In the genomic region with DNA sequence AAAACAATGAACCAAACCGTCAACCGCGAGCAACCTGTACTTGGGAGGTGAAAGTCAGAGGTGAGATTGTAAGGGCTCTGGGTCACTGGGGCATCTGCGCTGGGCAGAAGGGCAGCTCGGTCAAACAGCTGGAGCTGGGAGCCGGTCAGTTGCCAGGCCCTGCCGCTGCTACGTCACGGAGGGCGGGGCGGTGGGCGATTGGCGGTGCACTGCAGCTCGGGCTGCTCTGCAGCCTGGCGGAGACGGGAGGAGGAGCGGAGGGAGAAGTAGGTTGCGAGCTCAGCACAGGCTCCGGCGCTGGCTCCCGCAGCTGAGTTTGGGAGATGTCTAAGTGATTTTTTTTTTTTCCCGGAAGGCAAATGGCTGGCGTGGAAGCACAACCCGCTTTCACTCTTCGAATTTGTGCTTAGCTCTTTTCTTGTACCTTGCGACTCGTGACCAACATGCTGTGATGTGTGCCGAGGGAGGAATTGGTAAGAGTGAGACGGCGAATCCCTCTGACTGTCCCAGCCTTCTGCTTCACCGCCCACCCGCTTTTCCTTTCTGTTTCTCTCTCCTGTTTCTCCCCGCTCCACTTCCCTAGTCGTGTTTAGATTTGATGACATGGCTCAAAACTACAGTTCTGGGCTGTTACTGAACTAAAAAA, we compare ENCODE assay signal across 1 cellular context.
A peak's percentile ranks its signal among the peaks of the same experiment; 100 is the strongest.
TF ChIP-seq lines count a peak whose summit lies in the region.

A gene (plus strand): TSS at position 229 of the 646 bp plus-strand sequence. CDS start 27,266 bp downstream, outside the sequence.

TF ChIP-seq in HepG2, 621 proteins besides CTCF, POLR2A, EP300 and RAD21 (continued from another document and continues in another):
- no peak; the same call in 1 of the 2 replicates for TF ChIP-seq BCL6 (CRISPR knock-in tag; IDR thresholded peaks at IDR 0.05)
- TF ChIP-seq, protein P1, sequence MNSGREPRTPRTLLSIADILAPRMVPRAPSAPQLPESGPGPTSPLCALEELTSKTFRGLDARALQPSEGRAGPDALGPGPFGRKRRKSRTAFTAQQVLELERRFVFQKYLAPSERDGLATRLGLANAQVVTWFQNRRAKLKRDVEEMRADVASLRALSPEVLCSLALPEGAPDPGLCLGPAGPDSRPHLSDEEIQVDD (CRISPR knock-in tag; IDR thresholded peaks at IDR 0.05; ENCODE audit: borderline replicate concordance), result no peak
- TF ChIP-seq, protein P2, sequence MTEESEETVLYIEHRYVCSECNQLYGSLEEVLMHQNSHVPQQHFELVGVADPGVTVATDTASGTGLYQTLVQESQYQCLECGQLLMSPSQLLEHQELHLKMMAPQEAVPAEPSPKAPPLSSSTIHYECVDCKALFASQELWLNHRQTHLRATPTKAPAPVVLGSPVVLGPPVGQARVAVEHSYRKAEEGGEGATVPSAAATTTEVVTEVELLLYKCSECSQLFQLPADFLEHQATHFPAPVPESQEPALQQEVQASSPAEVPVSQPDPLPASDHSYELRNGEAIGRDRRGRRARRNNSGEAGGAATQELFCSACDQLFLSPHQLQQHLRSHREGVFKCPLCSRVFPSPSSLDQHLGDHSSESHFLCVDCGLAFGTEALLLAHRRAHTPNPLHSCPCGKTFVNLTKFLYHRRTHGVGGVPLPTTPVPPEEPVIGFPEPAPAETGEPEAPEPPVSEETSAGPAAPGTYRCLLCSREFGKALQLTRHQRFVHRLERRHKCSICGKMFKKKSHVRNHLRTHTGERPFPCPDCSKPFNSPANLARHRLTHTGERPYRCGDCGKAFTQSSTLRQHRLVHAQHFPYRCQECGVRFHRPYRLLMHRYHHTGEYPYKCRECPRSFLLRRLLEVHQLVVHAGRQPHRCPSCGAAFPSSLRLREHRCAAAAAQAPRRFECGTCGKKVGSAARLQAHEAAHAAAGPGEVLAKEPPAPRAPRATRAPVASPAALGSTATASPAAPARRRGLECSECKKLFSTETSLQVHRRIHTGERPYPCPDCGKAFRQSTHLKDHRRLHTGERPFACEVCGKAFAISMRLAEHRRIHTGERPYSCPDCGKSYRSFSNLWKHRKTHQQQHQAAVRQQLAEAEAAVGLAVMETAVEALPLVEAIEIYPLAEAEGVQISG (CRISPR knock-in tag; IDR thresholded peaks at IDR 0.05), result peak; percentile 71; the same call in 1 of the 2 replicates
- no peak for TF ChIP-seq CENPX (CRISPR knock-in tag; IDR thresholded peaks at IDR 0.05)
- TF ChIP-seq, protein P3, sequence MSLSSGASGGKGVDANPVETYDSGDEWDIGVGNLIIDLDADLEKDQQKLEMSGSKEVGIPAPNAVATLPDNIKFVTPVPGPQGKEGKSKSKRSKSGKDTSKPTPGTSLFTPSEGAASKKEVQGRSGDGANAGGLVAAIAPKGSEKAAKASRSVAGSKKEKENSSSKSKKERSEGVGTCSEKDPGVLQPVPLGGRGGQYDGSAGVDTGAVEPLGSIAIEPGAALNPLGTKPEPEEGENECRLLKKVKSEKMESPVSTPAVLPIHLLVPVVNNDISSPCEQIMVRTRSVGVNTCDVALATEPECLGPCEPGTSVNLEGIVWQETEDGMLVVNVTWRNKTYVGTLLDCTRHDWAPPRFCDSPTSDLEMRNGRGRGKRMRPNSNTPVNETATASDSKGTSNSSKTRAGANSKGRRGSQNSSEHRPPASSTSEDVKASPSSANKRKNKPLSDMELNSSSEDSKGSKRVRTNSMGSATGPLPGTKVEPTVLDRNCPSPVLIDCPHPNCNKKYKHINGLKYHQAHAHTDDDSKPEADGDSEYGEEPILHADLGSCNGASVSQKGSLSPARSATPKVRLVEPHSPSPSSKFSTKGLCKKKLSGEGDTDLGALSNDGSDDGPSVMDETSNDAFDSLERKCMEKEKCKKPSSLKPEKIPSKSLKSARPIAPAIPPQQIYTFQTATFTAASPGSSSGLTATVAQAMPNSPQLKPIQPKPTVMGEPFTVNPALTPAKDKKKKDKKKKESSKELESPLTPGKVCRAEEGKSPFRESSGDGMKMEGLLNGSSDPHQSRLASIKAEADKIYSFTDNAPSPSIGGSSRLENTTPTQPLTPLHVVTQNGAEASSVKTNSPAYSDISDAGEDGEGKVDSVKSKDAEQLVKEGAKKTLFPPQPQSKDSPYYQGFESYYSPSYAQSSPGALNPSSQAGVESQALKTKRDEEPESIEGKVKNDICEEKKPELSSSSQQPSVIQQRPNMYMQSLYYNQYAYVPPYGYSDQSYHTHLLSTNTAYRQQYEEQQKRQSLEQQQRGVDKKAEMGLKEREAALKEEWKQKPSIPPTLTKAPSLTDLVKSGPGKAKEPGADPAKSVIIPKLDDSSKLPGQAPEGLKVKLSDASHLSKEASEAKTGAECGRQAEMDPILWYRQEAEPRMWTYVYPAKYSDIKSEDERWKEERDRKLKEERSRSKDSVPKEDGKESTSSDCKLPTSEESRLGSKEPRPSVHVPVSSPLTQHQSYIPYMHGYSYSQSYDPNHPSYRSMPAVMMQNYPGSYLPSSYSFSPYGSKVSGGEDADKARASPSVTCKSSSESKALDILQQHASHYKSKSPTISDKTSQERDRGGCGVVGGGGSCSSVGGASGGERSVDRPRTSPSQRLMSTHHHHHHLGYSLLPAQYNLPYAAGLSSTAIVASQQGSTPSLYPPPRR (CRISPR knock-in tag; IDR thresholded peaks at IDR 0.05; ENCODE audit: borderline replicate concordance), result no peak
- peak; percentile 71; the same call in 1 of the 2 replicates for TF ChIP-seq HDAC2 (CRISPR knock-in tag; IDR thresholded peaks at IDR 0.05)
- no peak for TF ChIP-seq ZFP41 (CRISPR knock-in tag; IDR thresholded peaks at IDR 0.05; ENCODE audit: borderline replicate concordance)
- TF ChIP-seq, protein P4, sequence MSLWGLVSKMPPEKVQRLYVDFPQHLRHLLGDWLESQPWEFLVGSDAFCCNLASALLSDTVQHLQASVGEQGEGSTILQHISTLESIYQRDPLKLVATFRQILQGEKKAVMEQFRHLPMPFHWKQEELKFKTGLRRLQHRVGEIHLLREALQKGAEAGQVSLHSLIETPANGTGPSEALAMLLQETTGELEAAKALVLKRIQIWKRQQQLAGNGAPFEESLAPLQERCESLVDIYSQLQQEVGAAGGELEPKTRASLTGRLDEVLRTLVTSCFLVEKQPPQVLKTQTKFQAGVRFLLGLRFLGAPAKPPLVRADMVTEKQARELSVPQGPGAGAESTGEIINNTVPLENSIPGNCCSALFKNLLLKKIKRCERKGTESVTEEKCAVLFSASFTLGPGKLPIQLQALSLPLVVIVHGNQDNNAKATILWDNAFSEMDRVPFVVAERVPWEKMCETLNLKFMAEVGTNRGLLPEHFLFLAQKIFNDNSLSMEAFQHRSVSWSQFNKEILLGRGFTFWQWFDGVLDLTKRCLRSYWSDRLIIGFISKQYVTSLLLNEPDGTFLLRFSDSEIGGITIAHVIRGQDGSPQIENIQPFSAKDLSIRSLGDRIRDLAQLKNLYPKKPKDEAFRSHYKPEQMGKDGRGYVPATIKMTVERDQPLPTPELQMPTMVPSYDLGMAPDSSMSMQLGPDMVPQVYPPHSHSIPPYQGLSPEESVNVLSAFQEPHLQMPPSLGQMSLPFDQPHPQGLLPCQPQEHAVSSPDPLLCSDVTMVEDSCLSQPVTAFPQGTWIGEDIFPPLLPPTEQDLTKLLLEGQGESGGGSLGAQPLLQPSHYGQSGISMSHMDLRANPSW (CRISPR knock-in tag; IDR thresholded peaks at IDR 0.05; ENCODE audit: borderline replicate concordance), result no peak
- TF ChIP-seq, protein P5, sequence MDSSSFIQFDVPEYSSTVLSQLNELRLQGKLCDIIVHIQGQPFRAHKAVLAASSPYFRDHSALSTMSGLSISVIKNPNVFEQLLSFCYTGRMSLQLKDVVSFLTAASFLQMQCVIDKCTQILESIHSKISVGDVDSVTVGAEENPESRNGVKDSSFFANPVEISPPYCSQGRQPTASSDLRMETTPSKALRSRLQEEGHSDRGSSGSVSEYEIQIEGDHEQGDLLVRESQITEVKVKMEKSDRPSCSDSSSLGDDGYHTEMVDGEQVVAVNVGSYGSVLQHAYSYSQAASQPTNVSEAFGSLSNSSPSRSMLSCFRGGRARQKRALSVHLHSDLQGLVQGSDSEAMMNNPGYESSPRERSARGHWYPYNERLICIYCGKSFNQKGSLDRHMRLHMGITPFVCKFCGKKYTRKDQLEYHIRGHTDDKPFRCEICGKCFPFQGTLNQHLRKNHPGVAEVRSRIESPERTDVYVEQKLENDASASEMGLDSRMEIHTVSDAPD (CRISPR knock-in tag; IDR thresholded peaks at IDR 0.05), result no peak
- no peak for TF ChIP-seq ARNT (IDR thresholded peaks at IDR 0.05)
- TF ChIP-seq ZNF441 (CRISPR knock-in tag; IDR thresholded peaks at IDR 0.05; ENCODE audit: borderline replicate concordance), result no peak; the same call in 1 of the 2 replicates
- no peak for TF ChIP-seq POLR2AphosphoS2 (IDR thresholded peaks at IDR 0.05; ENCODE audit: low read depth, low read length)
- TF ChIP-seq, protein P6, sequence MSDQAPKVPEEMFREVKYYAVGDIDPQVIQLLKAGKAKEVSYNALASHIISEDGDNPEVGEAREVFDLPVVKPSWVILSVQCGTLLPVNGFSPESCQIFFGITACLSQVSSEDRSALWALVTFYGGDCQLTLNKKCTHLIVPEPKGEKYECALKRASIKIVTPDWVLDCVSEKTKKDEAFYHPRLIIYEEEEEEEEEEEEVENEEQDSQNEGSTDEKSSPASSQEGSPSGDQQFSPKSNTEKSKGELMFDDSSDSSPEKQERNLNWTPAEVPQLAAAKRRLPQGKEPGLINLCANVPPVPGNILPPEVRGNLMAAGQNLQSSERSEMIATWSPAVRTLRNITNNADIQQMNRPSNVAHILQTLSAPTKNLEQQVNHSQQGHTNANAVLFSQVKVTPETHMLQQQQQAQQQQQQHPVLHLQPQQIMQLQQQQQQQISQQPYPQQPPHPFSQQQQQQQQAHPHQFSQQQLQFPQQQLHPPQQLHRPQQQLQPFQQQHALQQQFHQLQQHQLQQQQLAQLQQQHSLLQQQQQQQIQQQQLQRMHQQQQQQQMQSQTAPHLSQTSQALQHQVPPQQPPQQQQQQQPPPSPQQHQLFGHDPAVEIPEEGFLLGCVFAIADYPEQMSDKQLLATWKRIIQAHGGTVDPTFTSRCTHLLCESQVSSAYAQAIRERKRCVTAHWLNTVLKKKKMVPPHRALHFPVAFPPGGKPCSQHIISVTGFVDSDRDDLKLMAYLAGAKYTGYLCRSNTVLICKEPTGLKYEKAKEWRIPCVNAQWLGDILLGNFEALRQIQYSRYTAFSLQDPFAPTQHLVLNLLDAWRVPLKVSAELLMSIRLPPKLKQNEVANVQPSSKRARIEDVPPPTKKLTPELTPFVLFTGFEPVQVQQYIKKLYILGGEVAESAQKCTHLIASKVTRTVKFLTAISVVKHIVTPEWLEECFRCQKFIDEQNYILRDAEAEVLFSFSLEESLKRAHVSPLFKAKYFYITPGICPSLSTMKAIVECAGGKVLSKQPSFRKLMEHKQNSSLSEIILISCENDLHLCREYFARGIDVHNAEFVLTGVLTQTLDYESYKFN (CRISPR knock-in tag; conservative IDR thresholded peaks at IDR 0.05), result no peak
- no peak for TF ChIP-seq AGO2 (optimal IDR thresholded peaks at IDR 0.05; ENCODE audit: low read depth, low read length)
- no peak for TF ChIP-seq EHMT2 (IDR thresholded peaks at IDR 0.05; ENCODE audit: borderline replicate concordance, low read depth, low read length)
- no peak for TF ChIP-seq BRD4 (CRISPR knock-in tag; IDR thresholded peaks at IDR 0.05)
- TF ChIP-seq NFKB2 (CRISPR knock-in tag; IDR thresholded peaks at IDR 0.05; ENCODE audit: borderline replicate concordance), result peak; percentile 69; the same call in 1 of the 2 replicates
- no peak for TF ChIP-seq ZNF552 (CRISPR knock-in tag; IDR thresholded peaks at IDR 0.05; ENCODE audit: borderline replicate concordance)
- TF ChIP-seq FOSL1 (CRISPR knock-in tag; IDR thresholded peaks at IDR 0.05; ENCODE audit: borderline replicate concordance), result no peak
- TF ChIP-seq, protein P7, sequence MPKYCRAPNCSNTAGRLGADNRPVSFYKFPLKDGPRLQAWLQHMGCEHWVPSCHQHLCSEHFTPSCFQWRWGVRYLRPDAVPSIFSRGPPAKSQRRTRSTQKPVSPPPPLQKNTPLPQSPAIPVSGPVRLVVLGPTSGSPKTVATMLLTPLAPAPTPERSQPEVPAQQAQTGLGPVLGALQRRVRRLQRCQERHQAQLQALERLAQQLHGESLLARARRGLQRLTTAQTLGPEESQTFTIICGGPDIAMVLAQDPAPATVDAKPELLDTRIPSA (CRISPR knock-in tag; IDR thresholded peaks at IDR 0.05; ENCODE audit: borderline replicate concordance), result no peak
- no peak for TF ChIP-seq ZNF235 (CRISPR knock-in tag; IDR thresholded peaks at IDR 0.05; ENCODE audit: borderline replicate concordance)
- TF ChIP-seq PHF8 (CRISPR knock-in tag; IDR thresholded peaks at IDR 0.05), result peak; percentile 52
